In genomic region chr3:194104041-194104751, GRCh38 we compare ENCODE assay signal across 9 cellular contexts.
DNase-seq lines count a peak whose midpoint lies in the region; ATAC-seq and FAIRE-seq lines count a peak whose summit lies in the region.
"Had no signal": no experiment of that assay in that cellular context is flagged by ENCODE, and none has a peak within 500 bp of the region (broad histone marks: within the 10 kb centered on the region; RNA-seq: fewer than 3 reads in every experiment).

No MANE protein-coding gene starts in this region.

- H3K9me3 ChIP-seq in BLaER1: no peaks in the 10 kb centered on the region

- ATAC-seq in GM18868 (IDR thresholded peaks at IDR 0.05; ENCODE audit: unreplicated experiment): peak; percentile 61

- H3K27ac ChIP-seq in BLaER1: no peak overlapping the region
- H3K27ac ChIP-seq in substantia nigra (ENCODE audit: low read depth, low read length, poor library complexity, severe bottlenecking): no peak overlapping the region

- no peaks in the 10 kb centered on the region for H4K20me1 ChIP-seq in BLaER1

- DNase-seq in Kasumi-1 (lab: John Stamatoyannopoulos, UW) (peak; percentile 89), UCSD-AML1 (lab: John Stamatoyannopoulos, UW; ENCODE audit: unreplicated experiment) (peak; percentile 30), amygdala (lab: John Stamatoyannopoulos, UW) (no peak), ecto neural progenitor cell (ENCODE audit: low spot score) (no peak), HTR-8/SVneo (ENCODE audit: insufficient read length, low spot score) (no peak), substantia nigra (lab: John Stamatoyannopoulos, UW) (no peak)

- no peak for FAIRE-seq in HTR-8/SVneo (lab: Jason Lieb, UNC)
- FAIRE-seq: RCC 7860 had no signal

- H3K4me3 ChIP-seq in BLaER1: no peak overlapping the region

- peaks cover 42% of the 10 kb centered on the region for H3K4me1 ChIP-seq in BLaER1

- 0 out of 2 replicates have a peak overlapping the region, but pooled peaks have one; percentile 7 for H3K9ac ChIP-seq in BLaER1

- no peaks in the 10 kb centered on the region for H3K27me3 ChIP-seq in BLaER1

- no peaks in the 10 kb centered on the region for H3K36me3 ChIP-seq in BLaER1

- H3K4me2 ChIP-seq in BLaER1: peak overlapping the region; percentile 82

Comparison
In these comparisons a context has a peak if more than half of its experiments do, and no peak if none do; other contexts are left out.
1. DNase-seq: peak in Kasumi-1 (2 of 2) and UCSD-AML1 (single experiment); none in amygdala (0 of 56), ecto neural progenitor cell (single experiment), HTR-8/SVneo (single experiment) and substantia nigra (0 of 49).